ENCODE assay signal across 8 cellular contexts in genomic region chr9:137305060-137305787, GRCh38. TPM values are rescaled to one million over a fixed set of nuclear protein-coding genes. Genes with fewer than 3 reads are reported as not detected.
DNase-seq lines count a peak whose midpoint lies in the region; ATAC-seq and TF ChIP-seq lines count a peak whose summit lies in the region.

No MANE protein-coding gene starts in this region.

- peaks cover 33% of the 10 kb centered on the region for H3K4me1 ChIP-seq in psoas muscle

- H3K27me3 ChIP-seq in psoas muscle (ENCODE audit: insufficient read depth in 3 of 3, low read length in 2 of 3): peaks cover 0 to 45% (median 5%) of the 10 kb centered on the region in 3 donors

- H3K9me3 Mint-ChIP-seq in activated T-cell treated with anti-CD3 and anti-CD28 coated beads, Interleukin-2, amount 50 U/mL, for 4 hours: no peaks in the 10 kb centered on the region

- H3K9me3 ChIP-seq in psoas muscle: no peaks in the 10 kb centered on the region

- H3K27me3 Mint-ChIP-seq in activated T-cell treated with anti-CD3 and anti-CD28 coated beads, Interleukin-2, amount 50 U/mL, for 4 hours (ENCODE audit: low read depth): peaks cover 3% of the 10 kb centered on the region

- H3K27ac ChIP-seq in psoas muscle: peak overlapping the region; percentile 71

- intact Hi-C loops in psoas muscle (cut with DNase I): no loop called here

- no peak overlapping the region for H3K4me3 Mint-ChIP-seq in activated T-cell treated with anti-CD3 and anti-CD28 coated beads, Interleukin-2, amount 50 U/mL, for 4 hours

- no peaks in the 10 kb centered on the region for H3K36me3 Mint-ChIP-seq in activated T-cell treated with anti-CD3 and anti-CD28 coated beads, Interleukin-2, amount 50 U/mL, for 4 hours (ENCODE audit: insufficient read depth)

- peaks cover 11% of the 10 kb centered on the region for H3K4me1 Mint-ChIP-seq in activated T-cell treated with anti-CD3 and anti-CD28 coated beads, Interleukin-2, amount 50 U/mL, for 4 hours (ENCODE audit: low read depth)

- ATAC-seq in activated T-cell treated with anti-CD3 and anti-CD28 coated beads, Interleukin-2, amount 50 U/mL, for 4 hours: peak; percentile 28 to 29
- ATAC-seq in psoas muscle (peak; percentile 25 to 59 (median 40)), GM19395 (IDR thresholded peaks at IDR 0.05; ENCODE audit: unreplicated experiment) (no peak)

- H3K36me3 ChIP-seq in psoas muscle (ENCODE audit: insufficient read depth in 1 of 2, low read depth in 1 of 2): no peaks in the 10 kb centered on the region

- DNase-seq in DMS 273 treated with DMSO at 0.1 percent for 48 hours (lab: John Stamatoyannopoulos, UW) (peak; percentile 67), NCI-H2107 treated with DMSO at 0.1 percent for 48 hours (lab: John Stamatoyannopoulos, UW; ENCODE audit: unreplicated experiment) (peak; percentile 89), fibroblast of the aortic adventitia (ENCODE audit: low read depth) (no peak), psoas muscle (peak; percentile 43 to 74), epidermal melanocyte (ENCODE audit: insufficient read length, low spot score) (no peak), NOMO-1 treated with DMSO at 0.1 percent for 48 hours (lab: John Stamatoyannopoulos, UW; ENCODE audit: unreplicated experiment) (no peak)
- peak; percentile 49 for DNase-seq in activated T-cell treated with anti-CD3 and anti-CD28 coated beads, Interleukin-2, amount 50 U/mL, for 4 hours

- 1 to 7% (median 3%) methylated on average over 31 to 36 of the region's 36 CpGs for WGBS in psoas muscle, 3 donors

- TF ChIP-seq CTCF in fibroblast of the aortic adventitia (IDR thresholded peaks at IDR 0.05; ENCODE audit: insufficient read depth, low read length): peak; percentile 17
- no peak for TF ChIP-seq CTCF in psoas muscle (IDR thresholded peaks at IDR 0.05)

- H3K4me3 ChIP-seq in fibroblast of the aortic adventitia (ENCODE audit: low read depth, low read length): no peak overlapping the region
- H3K4me3 ChIP-seq in psoas muscle: peak overlapping the region; percentile 46

RNA-seq across cellular contexts. Expression of gene NRARP, which starts 3.2 kb away (rescaled TPM):
- 10 to 100 TPM in 2 of 3 donors, 1 to 10 TPM in 1; 7.6 to 15.6 (median 11.6) TPM for total RNA-seq in activated T-cell treated with anti-CD3 and anti-CD28 coated beads, Interleukin-2, amount 50 U/mL, for 4 hours
- total RNA-seq in fibroblast of the aortic adventitia (ENCODE audit: low replicate concordance): 0.09 TPM in 1 of 2 replicates, not detected in the other
- total RNA-seq in psoas muscle: 1 to 10 TPM; 3.5 to 7.5 (median 5.3) TPM
- 1 to 10 TPM in 1 of 3 donors, under 1 TPM in 2; 0.73 to 1.4 (median 0.91) TPM for polyA plus RNA-seq in psoas muscle

RNA-seq across cellular contexts. Expression of gene TOR4A, which starts 27.7 kb away (rescaled TPM):
- total RNA-seq in activated T-cell treated with anti-CD3 and anti-CD28 coated beads, Interleukin-2, amount 50 U/mL, for 4 hours: 1 to 10 TPM; 3.2 to 4.0 (median 3.6) TPM
- 12.6 and 31.3 TPM in 2 replicates for total RNA-seq in fibroblast of the aortic adventitia (ENCODE audit: low replicate concordance)
- total RNA-seq in psoas muscle: 1 to 10 TPM; 1.7 to 2.3 (median 2.1) TPM
- 1 to 10 TPM in 2 of 3 donors, under 1 TPM in 1; 0.77 to 2.3 (median 1.1) TPM for polyA plus RNA-seq in psoas muscle

RNA-seq across cellular contexts. Expression of gene NELFB, which starts 50.1 kb away (rescaled TPM):
- 10 to 100 TPM; 72.0 to 81.1 (median 73.5) TPM for total RNA-seq in activated T-cell treated with anti-CD3 and anti-CD28 coated beads, Interleukin-2, amount 50 U/mL, for 4 hours
- total RNA-seq in fibroblast of the aortic adventitia (ENCODE audit: low replicate concordance) (27.1 and 43.7 TPM in 2 replicates), psoas muscle (10 to 100 TPM; 39.1 to 53.7 (median 42.8) TPM)
- polyA plus RNA-seq in psoas muscle: 10 to 100 TPM; 43.2 to 74.3 (median 58.5) TPM

RNA-seq across cellular contexts. Expression of gene STPG3, which starts 54.1 kb away (rescaled TPM):
- not detected for total RNA-seq in activated T-cell treated with anti-CD3 and anti-CD28 coated beads, Interleukin-2, amount 50 U/mL, for 4 hours
- total RNA-seq in fibroblast of the aortic adventitia (ENCODE audit: low replicate concordance) (not detected in 2 replicates), psoas muscle (not detected)
- under 1 TPM in 1 of 3 donors, not detected in 2; 0.08 TPM for polyA plus RNA-seq in psoas muscle

Comparison
In these comparisons a context has a peak if more than half of its experiments do, and no peak if none do; other contexts are left out.
1. DNase-seq: peak in DMS 273 treated with DMSO at 0.1 percent for 48 hours (single experiment), NCI-H2107 treated with DMSO at 0.1 percent for 48 hours (single experiment), activated T-cell treated with anti-CD3 and anti-CD28 coated beads, Interleukin-2, amount 50 U/mL, for 4 hours (single experiment) and psoas muscle (2 of 2); none in fibroblast of the aortic adventitia (single experiment), epidermal melanocyte (single experiment) and NOMO-1 treated with DMSO at 0.1 percent for 48 hours (single experiment).